Comparison of ENCODE assay signal across 27 cellular contexts in the genomic region with DNA sequence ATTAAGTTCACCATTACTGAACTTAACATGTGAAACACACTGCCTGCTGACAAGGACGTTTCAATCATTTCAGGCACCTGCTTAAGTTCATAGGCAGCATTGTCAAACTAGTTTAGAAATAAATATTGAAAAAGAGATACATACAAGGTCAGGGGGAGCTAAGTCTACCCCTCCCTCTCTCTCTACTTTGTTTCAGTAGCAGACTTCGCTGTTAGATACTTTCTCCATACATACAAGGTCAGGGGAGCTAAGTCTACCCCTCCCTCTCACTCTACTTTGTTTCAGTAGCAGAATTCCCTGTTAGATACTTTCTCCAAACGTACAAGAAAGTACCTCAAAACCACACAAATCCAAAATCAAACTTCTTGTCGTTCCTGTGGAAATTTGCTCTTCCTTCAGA.
DNase-seq lines count a peak whose midpoint lies in the region; ATAC-seq, FAIRE-seq and TF ChIP-seq lines count a peak whose summit lies in the region.
"Had no signal": no experiment of that assay in that cellular context is flagged by ENCODE, and none has a peak within 500 bp of the region (broad histone marks: within the 10 kb centered on the region; RNA-seq: fewer than 3 reads in every experiment).

No MANE protein-coding gene starts in this region.

- H3K4me1 ChIP-seq in HepG2 (ENCODE audit: insufficient read depth, low read length) (peaks cover 36% of the 10 kb centered on the region), right lobe of liver (no peaks in the 10 kb centered on the region), body of pancreas (peaks cover 26% of the 10 kb centered on the region), upper lobe of right lung (no peaks in the 10 kb centered on the region)
- H3K4me1 ChIP-seq: BE2C, BLaER1 had no signal

- no peak overlapping the region for H3K4me3 ChIP-seq in HepG2 (replicated peaks in 1 of 3; ENCODE audit: insufficient read depth in 1 of 3, low read depth in 2 of 3, low read length in 3 of 3)
- H3K4me3 ChIP-seq in right lobe of liver, result no peak overlapping the region
- H3K4me3 ChIP-seq in body of pancreas, result no peak overlapping the region
- peak overlapping the region; percentile 15 for H3K4me3 ChIP-seq in upper lobe of right lung
- H3K4me3 ChIP-seq: BLaER1, GM12878 had no signal

- POLR2A ChIA-PET in HepG2 (lab: Yijun Ruan, JAX), result no interaction called here

- H3K9me3 Mint-ChIP-seq in type B pancreatic cell, result no peaks in the 10 kb centered on the region

- CTCF ChIA-PET in HepG2 (lab: Yijun Ruan, JAX; ENCODE audit: low intra/inter-chr PET ratio, low total read pairs), result no interaction called here

- peak; percentile 51 for ATAC-seq in HepG2
- ATAC-seq in right lobe of liver, result no peak
- peak; percentile 30 for ATAC-seq in body of pancreas
- ATAC-seq in upper lobe of right lung, result no peak
- ATAC-seq: GM12878 had no signal

- in situ Hi-C loops in HepG2 (cut with HindIII; ENCODE audit: extremely low pct_ligation_motif_present, low pct_unique_long_range_greater_than_20kb), result loop anchor here (10.0 kb wide), 1 partner anchor 466 kb away; no protein-coding TSS in a partner anchor

- no peak for TF ChIP-seq POLR2A in HepG2 (IDR thresholded peaks at IDR 0.05; ENCODE audit: insufficient read depth in 1 of 2, low read depth in 2 of 2, low read length in 2 of 2)
- no peak for TF ChIP-seq POLR2A in right lobe of liver (IDR thresholded peaks at IDR 0.05)
- TF ChIP-seq POLR2A in body of pancreas (IDR thresholded peaks at IDR 0.05), result no peak

- H3K36me3 ChIP-seq in HepG2 (replicated peaks in 1 of 2; ENCODE audit: control insufficient read depth in 1 of 2, insufficient read depth in 2 of 2, low read length in 2 of 2), result no peaks in the 10 kb centered on the region
- H3K36me3 ChIP-seq in right lobe of liver, result no peaks in the 10 kb centered on the region
- H3K36me3 ChIP-seq in body of pancreas (replicated peaks in 1 of 2; ENCODE audit: insufficient read depth in 1 of 2, low read depth in 2 of 2), result no peaks in the 10 kb centered on the region
- H3K36me3 ChIP-seq in upper lobe of right lung, result no peaks in the 10 kb centered on the region
- H3K36me3 ChIP-seq: BE2C, BLaER1 had no signal

- no peaks in the 10 kb centered on the region for H3K79me2 ChIP-seq in HepG2 (ENCODE audit: insufficient read depth, low read length)

- H3K36me3 Mint-ChIP-seq in type B pancreatic cell, result no peaks in the 10 kb centered on the region
- H3K36me3 Mint-ChIP-seq: CD14-positive monocyte; CD4-positive, alpha-beta memory T cell; CD4-positive, CD25-positive, alpha-beta regulatory T cell; CD8-positive, alpha-beta memory T cell had no signal

- H3K4me3 Mint-ChIP-seq in type B pancreatic cell, result no peak overlapping the region
- H3K4me3 Mint-ChIP-seq: CD14-positive monocyte; CD4-positive, alpha-beta memory T cell; CD4-positive, CD25-positive, alpha-beta regulatory T cell; CD8-positive, alpha-beta memory T cell had no signal

- TF ChIP-seq EP300 in HepG2 (IDR thresholded peaks at IDR 0.05; ENCODE audit: low read depth in 2 of 2, low read length in 2 of 2) (no peak), HepG2 (CRISPR knock-in tag; IDR thresholded peaks at IDR 0.05; ENCODE audit: borderline replicate concordance) (no peak)

- H3K9ac ChIP-seq in HepG2 (ENCODE audit: insufficient read depth, low read depth, low read length), result no peak overlapping the region
- H3K9ac ChIP-seq: BLaER1 had no signal

- TF ChIP-seq CTCF in HepG2 (CRISPR knock-in tag; IDR thresholded peaks at IDR 0.05) (no peak), right lobe of liver (IDR thresholded peaks at IDR 0.05) (no peak), body of pancreas (IDR thresholded peaks at IDR 0.05) (no peak), upper lobe of right lung (IDR thresholded peaks at IDR 0.05) (no peak), type B pancreatic cell (conservative IDR thresholded peaks at IDR 0.05) (no peak)

- intact Hi-C loops in HepG2 (cut with micrococcal nuclease; ENCODE audit: unreplicated experiment), result loop anchor here (10.0 kb wide), 2 partner anchors 466 to 896 kb away; no protein-coding TSS in a partner anchor
- intact Hi-C loops in right lobe of liver (cut with DNase I), result no loop called here
- intact Hi-C loops in body of pancreas (cut with DNase I), result no loop called here
- intact Hi-C loops in upper lobe of right lung (cut with DNase I), result no loop called here

- H3K9me3 ChIP-seq in HepG2 (ENCODE audit: low read length) (no peaks in the 10 kb centered on the region), right lobe of liver (no peaks in the 10 kb centered on the region), body of pancreas (no peaks in the 10 kb centered on the region), upper lobe of right lung (no peaks in the 10 kb centered on the region)
- H3K9me3 ChIP-seq: BE2C, BLaER1 had no signal

- H3K4me2 ChIP-seq in HepG2 (ENCODE audit: low read depth, low read length), result peak overlapping the region; percentile 39
- H3K4me2 ChIP-seq: BLaER1 had no signal

- H2AFZ ChIP-seq in HepG2 (ENCODE audit: low read length), result no peak overlapping the region

- no peak overlapping the region for H3K27ac Mint-ChIP-seq in type B pancreatic cell
- H3K27ac Mint-ChIP-seq: CD14-positive monocyte; CD4-positive, alpha-beta memory T cell; CD4-positive, CD25-positive, alpha-beta regulatory T cell; CD8-positive, alpha-beta memory T cell had no signal

- H3K27ac ChIP-seq in HepG2 (ENCODE audit: extremely low read length, insufficient read depth, low read length) (no peak overlapping the region), right lobe of liver (no peak overlapping the region), body of pancreas (peak overlapping the region in 3 of 4 donors; percentile 24 to 56 (median 52)), upper lobe of right lung (no peak overlapping the region)
- H3K27ac ChIP-seq: BLaER1 had no signal

- H3K27me3 ChIP-seq in HepG2 (ENCODE audit: control insufficient read depth in 1 of 2, insufficient read depth in 2 of 2, low read length in 2 of 2) (no peaks in the 10 kb centered on the region), right lobe of liver (no peaks in the 10 kb centered on the region), body of pancreas (no peaks in the 10 kb centered on the region), upper lobe of right lung (no peaks in the 10 kb centered on the region)
- H3K27me3 ChIP-seq: BE2C, BLaER1 had no signal

- no TSS peak for BruUV-seq in HepG2 (replicated peaks; lab: Mats Ljungman, UMichigan)

- no peaks in the 10 kb centered on the region for H3K27me3 Mint-ChIP-seq in type B pancreatic cell
- H3K27me3 Mint-ChIP-seq: CD4-positive, alpha-beta memory T cell; CD4-positive, CD25-positive, alpha-beta regulatory T cell; CD8-positive, alpha-beta memory T cell had no signal

- TF ChIP-seq RAD21 in HepG2 (CRISPR knock-in tag; IDR thresholded peaks at IDR 0.05), result no peak

- 0 out of 2 replicates have a peak, but pooled peaks cover 2% of the 10 kb centered on the region for H4K20me1 ChIP-seq in HepG2 (ENCODE audit: insufficient read depth, low read length)
- H4K20me1 ChIP-seq: BLaER1 had no signal

- 5% methylated on average over 4 of the region's 4 CpGs for WGBS in HepG2 (ENCODE audit: low lambda C conversion rate)
- 43% methylated on average over 4 of the region's 4 CpGs for WGBS in right lobe of liver (ENCODE audit: insufficient coverage, low coverage, low lambda C conversion rate, missing lambda C conversion rate)
- WGBS in body of pancreas, 2 donors, result 22 to 24% methylated on average over 4 of the region's 4 CpGs

- DNase-seq in HepG2 (ENCODE audit: low spot score) (no peak), right lobe of liver (no peak), body of pancreas (peak in 1 of 4 donors; percentile 12), upper lobe of right lung (no peak), type B pancreatic cell (ENCODE audit: extremely low spot score, unreplicated experiment) (no peak), dermis blood vessel endothelial cell (no peak)
- DNase-seq: 8988T; ACHN; BE2C; C1 segment of cervical spinal cord; CD4-positive, alpha-beta memory T cell; CD4-positive, CD25-positive, alpha-beta regulatory T cell; CD8-positive, alpha-beta memory T cell; COR-L47; DMS 273 treated with DMSO at 0.1 percent for 48 hours; DMS153; DMS53; DMS79; DND-41; EL; GDM1 had no signal

- peaks cover 5% of the 10 kb centered on the region for H3K4me1 Mint-ChIP-seq in type B pancreatic cell (ENCODE audit: unreplicated experiment)
- H3K4me1 Mint-ChIP-seq: CD4-positive, alpha-beta memory T cell; CD4-positive, CD25-positive, alpha-beta regulatory T cell; CD8-positive, alpha-beta memory T cell had no signal

- FAIRE-seq in HepG2 (lab: Jason Lieb, UNC), result no peak
- FAIRE-seq: A204.1, GM12878, GM12892, GM18507 had no signal

TF ChIP-seq in HepG2, 621 proteins besides CTCF, POLR2A, EP300 and RAD21 (continues in another document):
- TF ChIP-seq MTA1 (CRISPR knock-in tag; IDR thresholded peaks at IDR 0.05; ENCODE audit: borderline replicate concordance) (no peak), KDM3A (CRISPR knock-in tag; IDR thresholded peaks at IDR 0.05; ENCODE audit: low read depth) (no peak)
- TF ChIP-seq, protein P1, sequence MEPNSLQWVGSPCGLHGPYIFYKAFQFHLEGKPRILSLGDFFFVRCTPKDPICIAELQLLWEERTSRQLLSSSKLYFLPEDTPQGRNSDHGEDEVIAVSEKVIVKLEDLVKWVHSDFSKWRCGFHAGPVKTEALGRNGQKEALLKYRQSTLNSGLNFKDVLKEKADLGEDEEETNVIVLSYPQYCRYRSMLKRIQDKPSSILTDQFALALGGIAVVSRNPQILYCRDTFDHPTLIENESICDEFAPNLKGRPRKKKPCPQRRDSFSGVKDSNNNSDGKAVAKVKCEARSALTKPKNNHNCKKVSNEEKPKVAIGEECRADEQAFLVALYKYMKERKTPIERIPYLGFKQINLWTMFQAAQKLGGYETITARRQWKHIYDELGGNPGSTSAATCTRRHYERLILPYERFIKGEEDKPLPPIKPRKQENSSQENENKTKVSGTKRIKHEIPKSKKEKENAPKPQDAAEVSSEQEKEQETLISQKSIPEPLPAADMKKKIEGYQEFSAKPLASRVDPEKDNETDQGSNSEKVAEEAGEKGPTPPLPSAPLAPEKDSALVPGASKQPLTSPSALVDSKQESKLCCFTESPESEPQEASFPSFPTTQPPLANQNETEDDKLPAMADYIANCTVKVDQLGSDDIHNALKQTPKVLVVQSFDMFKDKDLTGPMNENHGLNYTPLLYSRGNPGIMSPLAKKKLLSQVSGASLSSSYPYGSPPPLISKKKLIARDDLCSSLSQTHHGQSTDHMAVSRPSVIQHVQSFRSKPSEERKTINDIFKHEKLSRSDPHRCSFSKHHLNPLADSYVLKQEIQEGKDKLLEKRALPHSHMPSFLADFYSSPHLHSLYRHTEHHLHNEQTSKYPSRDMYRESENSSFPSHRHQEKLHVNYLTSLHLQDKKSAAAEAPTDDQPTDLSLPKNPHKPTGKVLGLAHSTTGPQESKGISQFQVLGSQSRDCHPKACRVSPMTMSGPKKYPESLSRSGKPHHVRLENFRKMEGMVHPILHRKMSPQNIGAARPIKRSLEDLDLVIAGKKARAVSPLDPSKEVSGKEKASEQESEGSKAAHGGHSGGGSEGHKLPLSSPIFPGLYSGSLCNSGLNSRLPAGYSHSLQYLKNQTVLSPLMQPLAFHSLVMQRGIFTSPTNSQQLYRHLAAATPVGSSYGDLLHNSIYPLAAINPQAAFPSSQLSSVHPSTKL (CRISPR knock-in tag; IDR thresholded peaks at IDR 0.05), result peak; percentile 50

Comparison
In these comparisons a context has a peak if more than half of its experiments do, and no peak if none do; other contexts are left out.
1. ATAC-seq: peak in HepG2 (single experiment) and body of pancreas (single experiment); none in right lobe of liver (0 of 4) and upper lobe of right lung (single experiment).
2. H3K27ac ChIP-seq: peak in body of pancreas (3 of 4); none in HepG2 (single experiment), right lobe of liver (0 of 3) and upper lobe of right lung (single experiment).